ENCODE assay signal across 1 cellular context in genomic region chr4:73451404-73451803, GRCh38.
TF ChIP-seq lines count a peak whose summit lies in the region.

No MANE protein-coding gene starts in this region.

TF ChIP-seq in HepG2, 621 proteins besides CTCF, POLR2A, EP300 and RAD21:
- TF ChIP-seq POLR2AphosphoS5 (IDR thresholded peaks at IDR 0.05; ENCODE audit: low read depth, low read length) (peak; percentile 70), YY1 (IDR thresholded peaks at IDR 0.05; ENCODE audit: insufficient read depth, insufficient replicate concordance, low read depth, low read length) (no peak), FUBP1 (CRISPR knock-in tag; IDR thresholded peaks at IDR 0.05; ENCODE audit: borderline replicate concordance) (no peak), ATM (IDR thresholded peaks at IDR 0.05; ENCODE audit: borderline replicate concordance) (no peak), NRL (CRISPR knock-in tag; IDR thresholded peaks at IDR 0.05; ENCODE audit: borderline replicate concordance) (no peak), ZNF709 (CRISPR knock-in tag; IDR thresholded peaks at IDR 0.05) (no peak), KDM5B (CRISPR knock-in tag; IDR thresholded peaks at IDR 0.05; ENCODE audit: borderline replicate concordance) (no peak), ZSCAN20 (CRISPR knock-in tag; IDR thresholded peaks at IDR 0.05; ENCODE audit: borderline replicate concordance) (no peak), ZSCAN12 (CRISPR knock-in tag; IDR thresholded peaks at IDR 0.05) (no peak), RBM22 (optimal IDR thresholded peaks at IDR 0.05; ENCODE audit: low read length) (peak; percentile 84), ZFP37 (CRISPR knock-in tag; IDR thresholded peaks at IDR 0.05; ENCODE audit: borderline replicate concordance) (no peak), TFAP4 (IDR thresholded peaks at IDR 0.05; ENCODE audit: borderline replicate concordance, low read depth) (no peak), SSRP1 (CRISPR knock-in tag; IDR thresholded peaks at IDR 0.05) (peak; percentile 42; the same call in 1 of the 2 replicates), ZNF337 (CRISPR knock-in tag; IDR thresholded peaks at IDR 0.05; ENCODE audit: borderline replicate concordance, low read depth) (0 out of 2 replicates have a peak, but pooled peaks have one; percentile 50), PTBP1 (IDR thresholded peaks at IDR 0.05; ENCODE audit: low read depth, low read length, poor library complexity, severe bottlenecking) (no peak), SNAI1 (CRISPR knock-in tag; IDR thresholded peaks at IDR 0.05; ENCODE audit: borderline replicate concordance) (no peak)
- TF ChIP-seq, protein P1, sequence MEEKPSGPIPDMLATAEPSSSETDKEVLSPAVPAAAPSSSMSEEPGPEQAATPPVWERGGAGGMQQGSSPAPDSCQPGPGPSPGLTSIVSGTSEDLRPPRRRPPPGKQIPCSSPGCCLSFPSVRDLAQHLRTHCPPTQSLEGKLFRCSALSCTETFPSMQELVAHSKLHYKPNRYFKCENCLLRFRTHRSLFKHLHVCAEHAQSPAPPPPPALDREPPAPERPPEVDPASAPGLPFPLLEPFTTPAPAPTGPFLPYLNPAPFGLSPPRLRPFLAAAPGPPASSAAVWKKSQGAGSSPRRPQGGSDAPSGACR (CRISPR knock-in tag; IDR thresholded peaks at IDR 0.05), result no peak
